ENCODE assay signal across 9 cellular contexts in genomic region chr1:156104861-156105546, GRCh38. TPM values are rescaled to one million over a fixed set of nuclear protein-coding genes. Genes with fewer than 3 reads are reported as not detected.
A peak's percentile ranks its signal among the peaks of the same experiment; 100 is the strongest.
DNase-seq lines count a peak whose midpoint lies in the region; ATAC-seq and TF ChIP-seq lines count a peak whose summit lies in the region.
"Had no signal": no experiment of that assay in that cellular context is flagged by ENCODE, and none has a peak within 500 bp of the region (broad histone marks: within the 10 kb centered on the region; RNA-seq: fewer than 3 reads in every experiment).

No MANE protein-coding gene starts in this region.

- DNase-seq in ELF-1 (ENCODE audit: low read depth, low spot score) (peak; percentile 77), T-cell (no peak), fibroblast of the aortic adventitia (ENCODE audit: low read depth) (peak; percentile 86), COLO668 (lab: John Stamatoyannopoulos, UW; ENCODE audit: unreplicated experiment) (no peak)
- no peak for DNase-seq in NK-92 treated with Interleukin-12 subunit alpha and Interleukin-12 subunit beta, amount 100 ng/mL, for 24 hours (lab: John Stamatoyannopoulos, UW)

- peak overlapping the region; percentile 89 to 90 for H3K27ac Mint-ChIP-seq in T-cell

- H3K36me3 ChIP-seq in rectal smooth muscle tissue (ENCODE audit: control insufficient read depth, insufficient read depth, low read length): no peaks in the 10 kb centered on the region

- H3K4me3 ChIP-seq in fibroblast of the aortic adventitia (ENCODE audit: low read depth, low read length) (peak overlapping the region; percentile 52), rectal smooth muscle tissue (ENCODE audit: low read length) (peak overlapping the region; percentile 68)

- H3K9ac ChIP-seq in rectal smooth muscle tissue (ENCODE audit: low read length): no peak overlapping the region

- CTCF ChIA-PET in T-cell (lab: Charles Lee): interaction anchor here in 1 of 2 donors (0.8 to 0.9 kb wide), 3 partner anchors 8 to 25 kb away, joined by 3 to 5 read pairs (median 4); no protein-coding TSS in a partner anchor

- H3K9me3 Mint-ChIP-seq in T-cell: no peaks in the 10 kb centered on the region

- no peaks in the 10 kb centered on the region for H3K27me3 ChIP-seq in rectal smooth muscle tissue (ENCODE audit: control insufficient read depth, insufficient read depth, low read length)

- H3K4me3 Mint-ChIP-seq in T-cell: peak overlapping the region; percentile 68 to 80 (median 76)

- no peaks in the 10 kb centered on the region for H3K36me3 Mint-ChIP-seq in T-cell

- peaks cover 50 to 71% (median 58%) of the 10 kb centered on the region in 3 donors for H3K4me1 Mint-ChIP-seq in T-cell

- H3K27ac ChIP-seq in rectal smooth muscle tissue (ENCODE audit: low read depth, low read length): peak overlapping the region; percentile 99

- peak; percentile 5 for TF ChIP-seq CTCF in fibroblast of the aortic adventitia (IDR thresholded peaks at IDR 0.05; ENCODE audit: insufficient read depth, low read length)

- POLR2A ChIA-PET in T-cell (lab: Charles Lee): interaction anchor here (0.5 to 2.6 kb wide), 2 partner anchors 10 to 25 kb away, joined by 3 to 26 read pairs; partner anchors contain the start of gene LMNA (in 1 of the 2)

- H3K4me1 ChIP-seq in rectal smooth muscle tissue (ENCODE audit: control insufficient read depth, insufficient read depth, low read length): peaks cover 46% of the 10 kb centered on the region

- TF ChIP-seq POLR2A in GM18505 (IDR thresholded peaks at IDR 0.05; ENCODE audit: borderline replicate concordance, extremely low read depth, insufficient read depth, insufficient read length): no peak

- no peaks in the 10 kb centered on the region for H3K27me3 Mint-ChIP-seq in T-cell

- ATAC-seq in T-cell (replicated peaks in 1 of 4) (no peak), GM18505 (IDR thresholded peaks at IDR 0.05; ENCODE audit: unreplicated experiment) (no peak), GM19395 (IDR thresholded peaks at IDR 0.05; ENCODE audit: unreplicated experiment) (no peak)

RNA-seq across cellular contexts. Expression of gene LMNA, which starts 9.5 kb away (rescaled TPM):
- total RNA-seq in T-cell (100 to 1,000 TPM in 2 of 5 donors, 10 to 100 TPM in 3; 40.3 to 970 (median 57.3) TPM), fibroblast of the aortic adventitia (ENCODE audit: low replicate concordance) (502 and 1,039 TPM in 2 replicates)

RNA-seq across cellular contexts. Expression of gene MEX3A, which starts 22.7 kb away (rescaled TPM):
- total RNA-seq in T-cell (under 1 TPM; 0.03 to 0.58 (median 0.20) TPM), fibroblast of the aortic adventitia (ENCODE audit: low replicate concordance) (0.90 TPM in 2 replicates)

RNA-seq across cellular contexts. Expression of gene RAB25, which starts 44.0 kb away (rescaled TPM):
- total RNA-seq in T-cell (1 to 10 TPM in 3 of 5 donors, under 1 TPM in 2; 0.26 to 2.3 (median 1.9) TPM), fibroblast of the aortic adventitia (ENCODE audit: low replicate concordance) (not detected in 2 replicates)
- total RNA-seq: glomerular endothelial cell had no signal

RNA-seq across cellular contexts. Expression of gene SEMA4A, which starts 48.4 kb away (rescaled TPM):
- total RNA-seq in T-cell: 10 to 100 TPM in 1 of 5 donors, 1 to 10 TPM in 4; 1.5 to 12.0 (median 2.2) TPM
- 1.4 and 3.2 TPM in 2 replicates for total RNA-seq in fibroblast of the aortic adventitia (ENCODE audit: low replicate concordance)

RNA-seq across cellular contexts. Expression of gene LAMTOR2, which starts 50.4 kb away (rescaled TPM):
- total RNA-seq in T-cell: 10 to 100 TPM; 21.5 to 37.8 (median 35.2) TPM
- total RNA-seq in fibroblast of the aortic adventitia (ENCODE audit: low replicate concordance): 40.4 and 74.7 TPM in 2 replicates

Comparison
In these comparisons a context has a peak if more than half of its experiments do, and no peak if none do; other contexts are left out.
1. DNase-seq: peak in ELF-1 (single experiment) and fibroblast of the aortic adventitia (single experiment); none in T-cell (0 of 34), NK-92 treated with Interleukin-12 subunit alpha and Interleukin-12 subunit beta, amount 100 ng/mL, for 24 hours (single experiment) and COLO668 (single experiment).